8 cellular contexts compared by ENCODE assay signal in the genomic region with DNA sequence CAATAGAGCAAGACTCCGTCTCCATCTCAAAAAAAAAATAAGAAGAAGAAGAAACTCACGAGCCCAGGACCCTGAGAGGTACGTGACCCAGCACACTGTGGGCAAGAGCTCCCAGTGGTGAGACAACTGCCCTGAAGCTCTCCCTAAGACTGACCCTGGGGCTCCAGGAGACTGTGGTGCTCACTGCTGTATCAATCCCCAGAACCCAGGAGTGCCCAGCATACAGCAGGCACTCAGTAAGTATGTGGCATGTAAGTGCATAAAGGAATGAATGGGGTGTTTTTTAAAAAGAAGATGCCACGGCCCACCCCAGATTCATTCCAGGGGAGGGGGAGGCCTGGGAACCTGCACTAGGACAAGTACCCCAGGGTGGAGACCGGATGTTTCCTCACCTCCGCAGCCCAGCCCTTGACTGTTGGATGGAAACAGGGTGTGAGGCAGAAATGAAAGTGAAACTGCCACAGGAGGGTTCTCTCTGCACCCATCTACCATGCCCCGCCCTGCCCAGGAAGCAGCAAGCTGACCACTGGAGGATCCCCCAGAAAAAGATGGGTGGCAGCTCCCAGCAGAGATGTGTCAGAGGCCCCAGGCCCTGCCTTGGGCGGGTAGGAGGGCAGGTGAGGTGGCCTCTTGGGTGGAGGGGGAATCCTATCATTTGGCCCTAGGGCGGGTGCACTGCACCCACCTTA. TPM values are rescaled to one million over a fixed set of nuclear protein-coding genes. Genes with fewer than 3 reads are reported as not detected.
DNase-seq lines count a peak whose midpoint lies in the region; ATAC-seq and TF ChIP-seq lines count a peak whose summit lies in the region.

No MANE protein-coding gene starts in this region.

- no peak overlapping the region for H2BK120ac ChIP-seq in mesendoderm (ENCODE audit: low read depth, low read length)

- peaks cover 5% of the 10 kb centered on the region for H3K79me1 ChIP-seq in mesendoderm (ENCODE audit: low read length)

- no peak overlapping the region for H4K8ac ChIP-seq in mesendoderm (ENCODE audit: low read depth, low read length)

- no CpG with 5 or more reads among the region's 9 CpGs for WGBS in mesendoderm (ENCODE audit: extremely low coverage, insufficient coverage, low lambda C conversion rate)

- no peaks in the 10 kb centered on the region for H3K9me3 ChIP-seq in right atrium auricular region
- no peaks in the 10 kb centered on the region for H3K9me3 ChIP-seq in adipocyte (ENCODE audit: control insufficient read depth, low read length)

- H3K27ac ChIP-seq in right atrium auricular region (no peak overlapping the region), mesendoderm (ENCODE audit: low read depth, low read length) (no peak overlapping the region)

- no peak overlapping the region for H3K4me2 ChIP-seq in mesendoderm (ENCODE audit: low read length)

- no peak overlapping the region for H3K23ac ChIP-seq in mesendoderm (ENCODE audit: low read length)

- peaks cover 4% of the 10 kb centered on the region for H3K79me2 ChIP-seq in mesendoderm (ENCODE audit: control insufficient read depth, insufficient read depth, low read length)

- H3K27me3 ChIP-seq in right atrium auricular region (no peaks in the 10 kb centered on the region), adipocyte (replicated peaks; ENCODE audit: control insufficient read depth, insufficient read depth, low read length) (no peaks in the 10 kb centered on the region), mesendoderm (ENCODE audit: insufficient read depth, low read length, poor library complexity) (no peaks in the 10 kb centered on the region)

- peak; percentile 64 for DNase-seq in Right ventricle myocardium superior
- DNase-seq in right atrium auricular region (ENCODE audit: low spot score) = no peak
- peak; percentile 27 for DNase-seq in T follicular helper cell (ENCODE audit: low read depth)
- DNase-seq in adipocyte (ENCODE audit: low read depth) = peak; percentile 28
- peak; percentile 62 for DNase-seq in stimulated activated CD4-positive, alpha-beta T cell treated with anti-CD3 and anti-CD28 coated beads, Interleukin-1b, Interleukin-23, amount 100 ng/mL, for 48 hours
- no peak for DNase-seq in mesendoderm
- DNase-seq in SHP77 (lab: John Stamatoyannopoulos, UW) = no peak

- intact Hi-C loops in Right ventricle myocardium superior (cut with DNase I) = no loop called here

- H3K4me1 ChIP-seq in right atrium auricular region (peaks cover 0 to 62% of the 10 kb centered on the region in 2 donors), adipocyte (ENCODE audit: control insufficient read depth, insufficient read depth, low read length) (peaks cover 7% of the 10 kb centered on the region), mesendoderm (ENCODE audit: control insufficient read depth, low read depth, low read length) (peaks cover 3% of the 10 kb centered on the region)

- no peaks in the 10 kb centered on the region for H3K36me3 ChIP-seq in right atrium auricular region
- H3K36me3 ChIP-seq in adipocyte (ENCODE audit: control insufficient read depth, insufficient read depth, low read length, severe bottlenecking) = no peaks in the 10 kb centered on the region
- H3K36me3 ChIP-seq in mesendoderm (ENCODE audit: control insufficient read depth, insufficient read depth, low read length) = no peaks in the 10 kb centered on the region

- H3K4me3 ChIP-seq in right atrium auricular region (no peak overlapping the region), adipocyte (ENCODE audit: low read length) (no peak overlapping the region), mesendoderm (ENCODE audit: low read length) (no peak overlapping the region)

- H2AK5ac ChIP-seq in mesendoderm (ENCODE audit: low read length) = no peak overlapping the region

- no peak overlapping the region for H2BK15ac ChIP-seq in mesendoderm (replicated peaks; ENCODE audit: low read depth)

- no peak overlapping the region for H3K4ac ChIP-seq in mesendoderm (ENCODE audit: low read depth, low read length)

- no peak for TF ChIP-seq CTCF in right atrium auricular region (IDR thresholded peaks at IDR 0.05)

- no peak for ATAC-seq in Right ventricle myocardium superior (ENCODE audit: poor library complexity)
- peak; percentile 93 for ATAC-seq in HG03097 (IDR thresholded peaks at IDR 0.05; ENCODE audit: low FRiP score, unreplicated experiment)

- no peak overlapping the region for H2BK5ac ChIP-seq in mesendoderm (ENCODE audit: low read length)

- H3K9ac ChIP-seq in adipocyte (ENCODE audit: low read length) = no peak overlapping the region
- H3K9ac ChIP-seq in mesendoderm (ENCODE audit: low read length) = no peak overlapping the region

- no peak overlapping the region for H3K56ac ChIP-seq in mesendoderm (ENCODE audit: low read length)

- H4K5ac ChIP-seq in mesendoderm (ENCODE audit: low read length) = no peak overlapping the region

- no peak overlapping the region for H3K18ac ChIP-seq in mesendoderm (ENCODE audit: low read length)

RNA-seq across cellular contexts. Expression of a gene that starts 12.2 kb away (rescaled TPM):
- total RNA-seq in Right ventricle myocardium superior (115 TPM), right atrium auricular region (10 to 100 TPM; 58.3 to 76.0 TPM)
- polyA plus RNA-seq in mesendoderm (2013, experiment 1 of 2) = 33.1 TPM
- 33.6 TPM for polyA plus RNA-seq in mesendoderm (2013, experiment 2 of 2)

Comparison
In these comparisons a context has a peak if more than half of its experiments do, and no peak if none do; other contexts are left out.
1. DNase-seq: peak in Right ventricle myocardium superior (single experiment), T follicular helper cell (single experiment), adipocyte (single experiment) and stimulated activated CD4-positive, alpha-beta T cell treated with anti-CD3 and anti-CD28 coated beads, Interleukin-1b, Interleukin-23, amount 100 ng/mL, for 48 hours (single experiment); none in right atrium auricular region (single experiment), mesendoderm (single experiment) and SHP77 (0 of 2).